Comparison of ENCODE assay signal across 8 cellular contexts in the genomic region with DNA sequence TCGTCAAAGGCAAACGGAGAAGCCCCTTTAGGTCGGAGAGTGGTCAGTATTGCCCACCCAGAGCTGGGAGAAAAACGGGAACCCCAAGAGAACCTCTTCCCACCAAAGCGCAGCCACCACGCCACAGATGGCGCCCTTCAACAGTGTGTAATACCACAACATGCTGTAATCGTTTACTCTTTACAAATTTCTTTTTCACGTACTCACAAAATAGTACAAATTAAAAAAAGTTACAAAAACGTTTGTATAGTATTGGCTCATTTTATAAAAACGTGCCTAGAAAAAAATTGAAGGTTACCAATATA. TPM values are rescaled to one million over a fixed set of nuclear protein-coding genes. Genes with fewer than 3 reads are reported as not detected.
DNase-seq lines count a peak whose midpoint lies in the region; ATAC-seq and TF ChIP-seq lines count a peak whose summit lies in the region.

No MANE protein-coding gene starts in this region.

- peaks cover 0 to 3% of the 10 kb centered on the region in 2 donors for H3K36me3 Mint-ChIP-seq in CD14-positive monocyte
- H3K36me3 Mint-ChIP-seq in activated naive CD8-positive, alpha-beta T cell treated with anti-CD3 and anti-CD28 coated beads, Interleukin-2, amount 50 U/mL, for 24 hours (ENCODE audit: low read depth): peaks cover 19% of the 10 kb centered on the region

- H3K27ac Mint-ChIP-seq in CD14-positive monocyte: peak overlapping the region; percentile 98 to 100 (median 99)
- H3K27ac Mint-ChIP-seq in activated naive CD8-positive, alpha-beta T cell treated with anti-CD3 and anti-CD28 coated beads, Interleukin-2, amount 50 U/mL, for 24 hours: peak overlapping the region; percentile 96

- ATAC-seq in GM18870 (IDR thresholded peaks at IDR 0.05; ENCODE audit: unreplicated experiment): peak; percentile 1
- no peak for ATAC-seq in activated naive CD8-positive, alpha-beta T cell treated with anti-CD3 and anti-CD28 coated beads, Interleukin-2, amount 50 U/mL, for 24 hours

- no peaks in the 10 kb centered on the region for H3K9me3 Mint-ChIP-seq in CD14-positive monocyte
- H3K9me3 Mint-ChIP-seq in activated naive CD8-positive, alpha-beta T cell treated with anti-CD3 and anti-CD28 coated beads, Interleukin-2, amount 50 U/mL, for 24 hours: peaks cover 4% of the 10 kb centered on the region

- H3K27me3 Mint-ChIP-seq in CD14-positive monocyte (ENCODE audit: low read depth in 3 of 3): no peaks in the 10 kb centered on the region
- H3K27me3 Mint-ChIP-seq in activated naive CD8-positive, alpha-beta T cell treated with anti-CD3 and anti-CD28 coated beads, Interleukin-2, amount 50 U/mL, for 24 hours: no peaks in the 10 kb centered on the region

- peaks cover 0 to 33% of the 10 kb centered on the region in 2 donors for H3K4me1 ChIP-seq in right atrium auricular region

- peak overlapping the region; percentile 89 to 99 for H3K4me3 ChIP-seq in right atrium auricular region

- H3K36me3 ChIP-seq in right atrium auricular region: no peaks in the 10 kb centered on the region

- intact Hi-C loops in CD14-positive monocyte (cut with micrococcal nuclease): loop anchor here (2.0 to 10.0 kb wide), 5 partner anchors 53 to 129 kb away; a partner anchor contains a TSS

- peaks cover 49% of the 10 kb centered on the region for H3K4me1 Mint-ChIP-seq in CD14-positive monocyte
- H3K4me1 Mint-ChIP-seq in activated naive CD8-positive, alpha-beta T cell treated with anti-CD3 and anti-CD28 coated beads, Interleukin-2, amount 50 U/mL, for 24 hours: peaks cover 60% of the 10 kb centered on the region

- TF ChIP-seq CTCF in CD14-positive monocyte (IDR thresholded peaks at IDR 0.05): peak; percentile 30
- peak in 1 of 2 donors; percentile 63 for TF ChIP-seq CTCF in right atrium auricular region (IDR thresholded peaks at IDR 0.05)

- H3K9me3 ChIP-seq in right atrium auricular region: no peaks in the 10 kb centered on the region

- peak; percentile 57 for DNase-seq in CD14-positive monocyte (ENCODE audit: low spot score)
- peak; percentile 65 for DNase-seq in NAMALWA (ENCODE audit: low spot score)
- DNase-seq in activated naive CD8-positive, alpha-beta T cell treated with anti-CD3 and anti-CD28 coated beads, Interleukin-2, amount 50 U/mL, for 24 hours: peak; percentile 57
- DNase-seq in right atrium auricular region (ENCODE audit: low spot score): no peak
- DNase-seq in renal cortical epithelial cell (ENCODE audit: low read depth): peak; percentile 49
- no peak for DNase-seq in NK-92 (lab: John Stamatoyannopoulos, UW; ENCODE audit: unreplicated experiment)
- no peak for DNase-seq in DMS114 treated with DMSO at 0.1 percent for 48 hours (lab: John Stamatoyannopoulos, UW; ENCODE audit: unreplicated experiment)

- H3K27me3 ChIP-seq in right atrium auricular region: no peaks in the 10 kb centered on the region

- peak overlapping the region; percentile 100 for H3K27ac ChIP-seq in right atrium auricular region

- H3K4me3 Mint-ChIP-seq in CD14-positive monocyte: peak overlapping the region; percentile 89 to 96
- H3K4me3 Mint-ChIP-seq in activated naive CD8-positive, alpha-beta T cell treated with anti-CD3 and anti-CD28 coated beads, Interleukin-2, amount 50 U/mL, for 24 hours: peak overlapping the region; percentile 92

RNA-seq across cellular contexts. Expression of a gene that starts 0.8 kb away (rescaled TPM):
- 10 to 100 TPM; 38.7 to 51.6 TPM for polyA plus RNA-seq in CD14-positive monocyte
- total RNA-seq in right atrium auricular region (10 to 100 TPM; 68.2 to 84.1 TPM), renal cortical epithelial cell (64.1 and 178 TPM in 2 replicates)

RNA-seq across cellular contexts. Expression of a gene that starts 52.7 kb away (rescaled TPM):
- polyA plus RNA-seq in CD14-positive monocyte: 10 to 100 TPM; 26.5 to 43.0 TPM
- total RNA-seq in right atrium auricular region: 10 to 100 TPM; 24.1 to 28.1 TPM
- total RNA-seq in renal cortical epithelial cell: 39.4 and 78.7 TPM in 2 replicates

Comparison
In these comparisons a context has a peak if more than half of its experiments do, and no peak if none do; other contexts are left out.
1. DNase-seq: peak in CD14-positive monocyte (single experiment), NAMALWA (single experiment), activated naive CD8-positive, alpha-beta T cell treated with anti-CD3 and anti-CD28 coated beads, Interleukin-2, amount 50 U/mL, for 24 hours (single experiment) and renal cortical epithelial cell (single experiment); none in right atrium auricular region (single experiment), NK-92 (single experiment) and DMS114 treated with DMSO at 0.1 percent for 48 hours (single experiment).